Comparison of ENCODE assay signal across 25 cellular contexts in the genomic region with DNA sequence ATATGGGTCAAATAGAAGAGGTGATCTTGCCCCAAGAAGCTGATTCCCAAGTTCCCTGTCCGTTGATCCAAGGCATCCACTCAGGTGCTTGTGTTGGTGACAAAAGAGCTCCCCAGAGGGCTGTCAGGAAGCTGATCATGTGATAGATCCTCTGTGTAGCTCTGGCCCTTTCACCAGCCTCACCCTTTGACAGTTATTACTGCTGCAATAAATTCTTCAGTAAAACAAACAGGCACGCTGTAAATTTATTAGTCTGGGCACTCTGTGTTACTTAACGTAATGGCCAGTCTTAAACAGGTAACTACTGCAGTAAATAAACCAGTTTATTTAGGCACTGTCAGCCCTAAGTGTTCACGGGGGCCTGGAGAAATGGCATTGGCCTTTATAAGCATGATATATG.
DNase-seq lines count a peak whose midpoint lies in the region; ATAC-seq and TF ChIP-seq lines count a peak whose summit lies in the region.
"Had no signal": no experiment of that assay in that cellular context is flagged by ENCODE, and none has a peak within 500 bp of the region (broad histone marks: within the 10 kb centered on the region; RNA-seq: fewer than 3 reads in every experiment).

No MANE protein-coding gene starts in this region.

- H3K4me3 Mint-ChIP-seq in nephron progenitor cell: no peak overlapping the region
- H3K4me3 Mint-ChIP-seq in T-cell: no peak overlapping the region
- H3K4me3 Mint-ChIP-seq: activated B cell treated with CpG ODN at 0.5 μM for 24 hours; activated T-helper 17 cell treated with anti-CD3 and anti-CD28 coated beads, Interleukin-2, amount 50 U/mL, for 72 hours; dendritic cell treated with granulocyte-macrophage colony-stimulating factor and Interleukin-4, amounts not matched to agents 40 ng/mL and 50 ng/mL, for 4 days; stimulated activated naive CD8-positive, alpha-beta T cell treated with anti-CD3 and anti-CD28 coated beads, Interleukin-15, amount 100 ng/mL, for 72 hours had no signal

- H3K27ac Mint-ChIP-seq in nephron progenitor cell (no peak overlapping the region), T-cell (no peak overlapping the region)
- H3K27ac Mint-ChIP-seq: activated B cell treated with CpG ODN at 0.5 μM for 24 hours; activated T-helper 17 cell treated with anti-CD3 and anti-CD28 coated beads, Interleukin-2, amount 50 U/mL, for 72 hours; dendritic cell treated with granulocyte-macrophage colony-stimulating factor and Interleukin-4, amounts not matched to agents 40 ng/mL and 50 ng/mL, for 4 days; stimulated activated naive CD8-positive, alpha-beta T cell treated with anti-CD3 and anti-CD28 coated beads, Interleukin-15, amount 100 ng/mL, for 72 hours had no signal

- peak; percentile 76 to 95 (median 94) for DNase-seq in NCI-H1417 (lab: John Stamatoyannopoulos, UW)
- DNase-seq in NCI-H69 (lab: John Stamatoyannopoulos, UW): peak; percentile 33
- peak; percentile 26 for DNase-seq in nephron progenitor cell
- DNase-seq in T-cell: no peak
- no peak for DNase-seq in COLO829 (ENCODE audit: low spot score)
- DNase-seq: activated B cell treated with CpG ODN at 0.5 μM for 24 hours; activated CD8-positive, alpha-beta memory T cell treated with anti-CD3 and anti-CD28 coated beads, Interleukin-2, amount 50 U/mL, for 4 hours; anterior cingulate cortex; kidney glomerular epithelial cell; mammary epithelial cell; NCI-H2171; PC-9; Right ventricle myocardium superior; stimulated activated naive CD8-positive, alpha-beta T cell treated with anti-CD3 and anti-CD28 coated beads, Interleukin-15, amount 100 ng/mL, for 72 hours; T-helper 9 cell had no signal

- H3K4me3 ChIP-seq in HEK293 (ENCODE audit: low read depth, low read length): no peak overlapping the region
- H3K4me3 ChIP-seq: BLaER1 treated with 17β-estradiol and CSF1 and Interleukin-3, amounts not matched to agents 10 nM and 100 nM; cardiac muscle cell; HAP-1; PC-9; tibial nerve had no signal

- H3K27me3 Mint-ChIP-seq in nephron progenitor cell (ENCODE audit: low read depth, poor library complexity) (peaks cover 61% of the 10 kb centered on the region), T-cell (no peaks in the 10 kb centered on the region)
- H3K27me3 Mint-ChIP-seq: activated B cell treated with CpG ODN at 0.5 μM for 24 hours; activated T-helper 17 cell treated with anti-CD3 and anti-CD28 coated beads, Interleukin-2, amount 50 U/mL, for 72 hours; dendritic cell treated with granulocyte-macrophage colony-stimulating factor and Interleukin-4, amounts not matched to agents 40 ng/mL and 50 ng/mL, for 4 days; stimulated activated naive CD8-positive, alpha-beta T cell treated with anti-CD3 and anti-CD28 coated beads, Interleukin-15, amount 100 ng/mL, for 72 hours had no signal

- H3K9me3 Mint-ChIP-seq in nephron progenitor cell (peaks cover 26% of the 10 kb centered on the region), T-cell (peaks cover 2 to 19% (median 12%) of the 10 kb centered on the region in 3 donors)

- peaks cover 14% of the 10 kb centered on the region for H3K36me3 Mint-ChIP-seq in nephron progenitor cell (ENCODE audit: low read depth)
- peaks cover 11% of the 10 kb centered on the region for H3K36me3 Mint-ChIP-seq in T-cell

- TF ChIP-seq CTCF in HEK293 (tag by site-specific recombination; IDR thresholded peaks at IDR 0.05): no peak
- no peak for TF ChIP-seq CTCF in nephron progenitor cell (IDR thresholded peaks at IDR 0.05)

- H3K4me1 ChIP-seq in HEK293 (ENCODE audit: control insufficient read depth, insufficient read depth, low read length): peaks cover 10% of the 10 kb centered on the region
- H3K4me1 ChIP-seq: BLaER1 treated with 17β-estradiol and CSF1 and Interleukin-3, amounts not matched to agents 10 nM and 100 nM; HAP-1; tibial nerve had no signal

- H3K4me1 Mint-ChIP-seq in nephron progenitor cell (peaks cover 14% of the 10 kb centered on the region), T-cell (peaks cover 0 to under 1% (median 0%) of the 10 kb centered on the region in 3 donors)
- H3K4me1 Mint-ChIP-seq: activated B cell treated with CpG ODN at 0.5 μM for 24 hours; activated T-helper 17 cell treated with anti-CD3 and anti-CD28 coated beads, Interleukin-2, amount 50 U/mL, for 72 hours; stimulated activated naive CD8-positive, alpha-beta T cell treated with anti-CD3 and anti-CD28 coated beads, Interleukin-15, amount 100 ng/mL, for 72 hours had no signal

- CTCF ChIA-PET in HEK293 (lab: Yijun Ruan, JAX): no interaction called here
- CTCF ChIA-PET in T-cell (lab: Charles Lee): no interaction called here

- H3K36me3 ChIP-seq in HEK293 (ENCODE audit: control insufficient read depth in 2 of 2, insufficient read depth in 1 of 2, low read length in 2 of 2): no peaks in the 10 kb centered on the region
- H3K36me3 ChIP-seq: BLaER1 treated with 17β-estradiol and CSF1 and Interleukin-3, amounts not matched to agents 10 nM and 100 nM; cardiac muscle cell; HAP-1; tibial nerve had no signal

- POLR2A ChIA-PET in HEK293 (lab: Yijun Ruan, JAX): no interaction called here
- POLR2A ChIA-PET in T-cell (lab: Charles Lee): no interaction called here

- peak overlapping the region; percentile 57 for H3K27ac ChIP-seq in HEK293 (ENCODE audit: extremely low read depth, low read depth, low read length)
- H3K27ac ChIP-seq: BLaER1 treated with 17β-estradiol and CSF1 and Interleukin-3, amounts not matched to agents 10 nM and 100 nM; cardiac muscle cell; PC-9; tibial nerve had no signal

- H3K9me3 ChIP-seq in HEK293 (ENCODE audit: control insufficient read depth, insufficient read depth, low read depth, low read length): no peaks in the 10 kb centered on the region
- H3K9me3 ChIP-seq: HAP-1 had no signal

- no peak for ATAC-seq in T-cell (replicated peaks in 1 of 4)
- ATAC-seq in GM18517 (IDR thresholded peaks at IDR 0.05; ENCODE audit: unreplicated experiment): no peak
- no peak for ATAC-seq in HG03565 (IDR thresholded peaks at IDR 0.05; ENCODE audit: unreplicated experiment)
- ATAC-seq: activated naive CD4-positive, alpha-beta T cell treated with anti-CD3 and anti-CD28 coated beads, Interleukin-2, amount 50 U/mL, for 72 hours; activated T-helper 17 cell treated with anti-CD3 and anti-CD28 coated beads, Interleukin-2, amount 50 U/mL, for 72 hours; stimulated activated naive CD8-positive, alpha-beta T cell treated with anti-CD3 and anti-CD28 coated beads, Interleukin-15, amount 100 ng/mL, for 72 hours had no signal

TF ChIP-seq in HEK293, 187 proteins besides CTCF, POLR2A, EP300 and RAD21 (continues in another document):
- TF ChIP-seq ZSCAN23 (tag by site-specific recombination; IDR thresholded peaks at IDR 0.05) (no peak), ZNF423 (tag by site-specific recombination; IDR thresholded peaks at IDR 0.05) (peak; percentile 28; the same call in 1 of the 2 replicates), ZNF561 (tag by site-specific recombination; IDR thresholded peaks at IDR 0.05; ENCODE audit: borderline replicate concordance) (0 out of 2 replicates have a peak, but pooled peaks have one; percentile 18), TRIM28 (IDR thresholded peaks at IDR 0.05; ENCODE audit: borderline replicate concordance, low read length) (peak; percentile 75), ZNF211 (tag by site-specific recombination; IDR thresholded peaks at IDR 0.05; ENCODE audit: low read depth) (no peak), ZBTB8A (tag by site-specific recombination; IDR thresholded peaks at IDR 0.05) (0 out of 2 replicates have a peak, but pooled peaks have one; percentile 45), ZNF174 (tag by site-specific recombination; IDR thresholded peaks at IDR 0.05) (no peak), FEZF1 (tag by site-specific recombination; IDR thresholded peaks at IDR 0.05) (peak; percentile 60; the same call in 1 of the 2 replicates), OSR2 (tag by site-specific recombination; IDR thresholded peaks at IDR 0.05) (peak; percentile 86), KLF7 (tag by site-specific recombination; IDR thresholded peaks at IDR 0.05; ENCODE audit: borderline replicate concordance) (no peak), ZXDB (tag by site-specific recombination; IDR thresholded peaks at IDR 0.05) (no peak), GLIS1 (tag by site-specific recombination; IDR thresholded peaks at IDR 0.05) (peak; percentile 57), ZNF10 (tag by site-specific recombination; IDR thresholded peaks at IDR 0.05) (no peak)
- TF ChIP-seq, protein P1, sequence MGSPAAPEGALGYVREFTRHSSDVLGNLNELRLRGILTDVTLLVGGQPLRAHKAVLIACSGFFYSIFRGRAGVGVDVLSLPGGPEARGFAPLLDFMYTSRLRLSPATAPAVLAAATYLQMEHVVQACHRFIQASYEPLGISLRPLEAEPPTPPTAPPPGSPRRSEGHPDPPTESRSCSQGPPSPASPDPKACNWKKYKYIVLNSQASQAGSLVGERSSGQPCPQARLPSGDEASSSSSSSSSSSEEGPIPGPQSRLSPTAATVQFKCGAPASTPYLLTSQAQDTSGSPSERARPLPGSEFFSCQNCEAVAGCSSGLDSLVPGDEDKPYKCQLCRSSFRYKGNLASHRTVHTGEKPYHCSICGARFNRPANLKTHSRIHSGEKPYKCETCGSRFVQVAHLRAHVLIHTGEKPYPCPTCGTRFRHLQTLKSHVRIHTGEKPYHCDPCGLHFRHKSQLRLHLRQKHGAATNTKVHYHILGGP (tag by site-specific recombination; IDR thresholded peaks at IDR 0.05): no peak
- TF ChIP-seq, protein P2, sequence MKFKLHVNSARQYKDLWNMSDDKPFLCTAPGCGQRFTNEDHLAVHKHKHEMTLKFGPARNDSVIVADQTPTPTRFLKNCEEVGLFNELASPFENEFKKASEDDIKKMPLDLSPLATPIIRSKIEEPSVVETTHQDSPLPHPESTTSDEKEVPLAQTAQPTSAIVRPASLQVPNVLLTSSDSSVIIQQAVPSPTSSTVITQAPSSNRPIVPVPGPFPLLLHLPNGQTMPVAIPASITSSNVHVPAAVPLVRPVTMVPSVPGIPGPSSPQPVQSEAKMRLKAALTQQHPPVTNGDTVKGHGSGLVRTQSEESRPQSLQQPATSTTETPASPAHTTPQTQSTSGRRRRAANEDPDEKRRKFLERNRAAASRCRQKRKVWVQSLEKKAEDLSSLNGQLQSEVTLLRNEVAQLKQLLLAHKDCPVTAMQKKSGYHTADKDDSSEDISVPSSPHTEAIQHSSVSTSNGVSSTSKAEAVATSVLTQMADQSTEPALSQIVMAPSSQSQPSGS (tag by site-specific recombination; IDR thresholded peaks at IDR 0.05; ENCODE audit: low read depth): peak; percentile 14; the same call in 1 of the 2 replicates
- TF ChIP-seq, protein P3, sequence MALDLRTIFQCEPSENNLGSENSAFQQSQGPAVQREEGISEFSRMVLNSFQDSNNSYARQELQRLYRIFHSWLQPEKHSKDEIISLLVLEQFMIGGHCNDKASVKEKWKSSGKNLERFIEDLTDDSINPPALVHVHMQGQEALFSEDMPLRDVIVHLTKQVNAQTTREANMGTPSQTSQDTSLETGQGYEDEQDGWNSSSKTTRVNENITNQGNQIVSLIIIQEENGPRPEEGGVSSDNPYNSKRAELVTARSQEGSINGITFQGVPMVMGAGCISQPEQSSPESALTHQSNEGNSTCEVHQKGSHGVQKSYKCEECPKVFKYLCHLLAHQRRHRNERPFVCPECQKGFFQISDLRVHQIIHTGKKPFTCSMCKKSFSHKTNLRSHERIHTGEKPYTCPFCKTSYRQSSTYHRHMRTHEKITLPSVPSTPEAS (tag by site-specific recombination; IDR thresholded peaks at IDR 0.05): no peak

Comparison
In these comparisons a context has a peak if more than half of its experiments do, and no peak if none do; other contexts are left out.
1. DNase-seq: peak in NCI-H1417 (3 of 3), NCI-H69 (single experiment) and nephron progenitor cell (single experiment); none in T-cell (0 of 34) and COLO829 (single experiment).